ENCODE assay signal across 14 cellular contexts in genomic region chr6:155493026-155493693, GRCh38. TPM values are rescaled to one million over a fixed set of nuclear protein-coding genes. Genes with fewer than 3 reads are reported as not detected.
DNase-seq lines count a peak whose midpoint lies in the region; ATAC-seq and TF ChIP-seq lines count a peak whose summit lies in the region.
"Had no signal": no experiment of that assay in that cellular context is flagged by ENCODE, and none has a peak within 500 bp of the region (broad histone marks: within the 10 kb centered on the region; RNA-seq: fewer than 3 reads in every experiment).

No MANE protein-coding gene starts in this region.

- H3K4me1 ChIP-seq in ovary (ENCODE audit: insufficient read depth) (peaks cover 4% of the 10 kb centered on the region), BE2C (peaks cover 19% of the 10 kb centered on the region)

- CTCF ChIA-PET in RWPE1 (lab: Yijun Ruan, JAX) = interaction anchor here (0.5 kb wide), 1 partner anchor 56 kb away, joined by 3 read pairs; no protein-coding TSS in a partner anchor

- peaks cover 0 to 4% of the 10 kb centered on the region in 2 donors for H3K9me3 ChIP-seq in ovary
- H3K9me3 ChIP-seq in BE2C = peaks cover 7% of the 10 kb centered on the region; the same call in 1 of the 2 replicates
- H3K9me3 ChIP-seq: testis had no signal

- no peak for TF ChIP-seq POLR2A in ovary (IDR thresholded peaks at IDR 0.05)
- no peak for TF ChIP-seq POLR2A in lower leg skin (IDR thresholded peaks at IDR 0.05)

- H3K27me3 ChIP-seq in ovary = no peaks in the 10 kb centered on the region
- no peaks in the 10 kb centered on the region for H3K27me3 ChIP-seq in BE2C
- H3K27me3 ChIP-seq: testis had no signal

- TF ChIP-seq CTCF in RWPE1 (conservative IDR thresholded peaks at IDR 0.05; ENCODE audit: low read depth) (no peak), ovary (IDR thresholded peaks at IDR 0.05) (no peak), BE2C (IDR thresholded peaks at IDR 0.05; ENCODE audit: low read depth, low read length) (no peak), lower leg skin (IDR thresholded peaks at IDR 0.05) (no peak)

- TF ChIP-seq EP300 in ovary (IDR thresholded peaks at IDR 0.05) = no peak

- WGBS in ovary, 3 donors = 95 to 98% (median 98%) methylated on average over 3 of the region's 3 CpGs
- WGBS in lower leg skin, 2 donors = 80 to 99% methylated on average over 3 of the region's 3 CpGs

- no peak overlapping the region for H3K4me3 ChIP-seq in ovary
- no peak overlapping the region for H3K4me3 ChIP-seq in BE2C (ENCODE audit: low read depth, low read length)
- no peak overlapping the region for H3K4me3 ChIP-seq in lower leg skin (ENCODE audit: low read depth, poor library complexity, severe bottlenecking)
- H3K4me3 ChIP-seq: GM23338, testis had no signal

- intact Hi-C loops in ovary (cut with DNase I) (loop anchor here in 2 of 4 donors (10.0 kb wide), 1 partner anchor 168 kb away; no protein-coding TSS in a partner anchor), lower leg skin (cut with DNase I; ENCODE audit: low total_unique reads) (no loop called here)

- POLR2A ChIA-PET in RWPE1 (lab: Yijun Ruan, JAX; ENCODE audit: low non-redundant PET) = no interaction called here

- peak; percentile 22 for ATAC-seq in GM18907 (IDR thresholded peaks at IDR 0.05; ENCODE audit: unreplicated experiment)
- ATAC-seq in GM21825 (IDR thresholded peaks at IDR 0.05; ENCODE audit: unreplicated experiment) = peak; percentile 11
- ATAC-seq: GM23338 had no signal

- DNase-seq in RWPE1 (ENCODE audit: low spot score) (no peak), ovary (no peak), GDM1 (lab: John Stamatoyannopoulos, UW) (no peak), NCI-H2107 treated with DMSO at 0.1 percent for 48 hours (lab: John Stamatoyannopoulos, UW; ENCODE audit: unreplicated experiment) (no peak), BE2C (no peak), lower leg skin (ENCODE audit: low spot score in 2 of 2) (no peak)
- DNase-seq: DMS79 treated with DMSO at 0.1 percent for 48 hours, midbrain, testis had no signal

- H3K27ac ChIP-seq in RWPE1 = peak overlapping the region; percentile 74
- H3K27ac ChIP-seq in ovary = peak overlapping the region; percentile 50 to 82
- H3K27ac ChIP-seq: testis had no signal

- H3K36me3 ChIP-seq in ovary = no peaks in the 10 kb centered on the region
- no peaks in the 10 kb centered on the region for H3K36me3 ChIP-seq in BE2C

RNA-seq across cellular contexts. Expression of gene NOX3, which starts 37.5 kb away (rescaled TPM):
- not detected for total RNA-seq in ovary
- polyA plus RNA-seq in ovary = not detected
- 1.9 TPM for polyA plus RNA-seq in BE2C (2012; ENCODE audit: insufficient read depth, insufficient read length, low read depth)
- not detected for total RNA-seq in lower leg skin
- total RNA-seq: GM23338, NCI-H460, testis had no signal
- polyA plus RNA-seq: GM23338, IgD-negative memory B cell had no signal
